Comparison of ENCODE assay signal across 16 cellular contexts in genomic region chr4:8553216-8553615, GRCh38. TPM values are rescaled to one million over a fixed set of nuclear protein-coding genes. Genes with fewer than 3 reads are reported as not detected.
DNase-seq lines count a peak whose midpoint lies in the region; ATAC-seq and TF ChIP-seq lines count a peak whose summit lies in the region.
"Had no signal": no experiment of that assay in that cellular context is flagged by ENCODE, and none has a peak within 500 bp of the region (broad histone marks: within the 10 kb centered on the region; RNA-seq: fewer than 3 reads in every experiment).

No MANE protein-coding gene starts in this region.

- H3K4me1 ChIP-seq in CD8-positive, alpha-beta T cell (ENCODE audit: insufficient read depth, low read length), result no peaks in the 10 kb centered on the region
- H3K4me1 ChIP-seq: HAP-1 had no signal

- H3K9me3 ChIP-seq in CD8-positive, alpha-beta T cell (ENCODE audit: low read length), result no peaks in the 10 kb centered on the region
- H3K9me3 ChIP-seq: Caco-2, HAP-1 had no signal

- no peak overlapping the region for H3K4me3 ChIP-seq in CD8-positive, alpha-beta T cell (ENCODE audit: low read depth, low read length)
- H3K4me3 ChIP-seq: GM23338, HAP-1 had no signal

- CTCF ChIA-PET in CD8-positive, alpha-beta T cell (lab: Charles Lee), result no interaction called here

- no peaks in the 10 kb centered on the region for H3K4me1 Mint-ChIP-seq in CD8-positive, alpha-beta T cell (ENCODE audit: low read depth)
- H3K4me1 Mint-ChIP-seq: CD14-positive monocyte; CD8-positive, alpha-beta memory T cell had no signal

- no peak for TF ChIP-seq CTCF in CD8-positive, alpha-beta T cell (IDR thresholded peaks at IDR 0.05)

- no peaks in the 10 kb centered on the region for H3K36me3 ChIP-seq in CD8-positive, alpha-beta T cell (ENCODE audit: insufficient read depth, low read length)
- H3K36me3 ChIP-seq: HAP-1 had no signal

- DNase-seq in 8988T (peak; percentile 10), RPMI8226 (peak; percentile 18), mesenteric fat pad (ENCODE audit: low spot score) (peak; percentile 72), germinal center (ENCODE audit: low spot score) (no peak)
- DNase-seq in CD8-positive, alpha-beta T cell, result no peak
- DNase-seq: Caco-2; CD8-positive, alpha-beta memory T cell; DMS53; KBM-7 had no signal

- H3K9me3 Mint-ChIP-seq in CD8-positive, alpha-beta T cell, result no peaks in the 10 kb centered on the region
- H3K9me3 Mint-ChIP-seq: CD8-positive, alpha-beta memory T cell; GM23338 had no signal

- no peaks in the 10 kb centered on the region for H3K36me3 Mint-ChIP-seq in CD8-positive, alpha-beta T cell
- H3K36me3 Mint-ChIP-seq: CD14-positive monocyte; CD8-positive, alpha-beta memory T cell had no signal

- no peaks in the 10 kb centered on the region for H3K27me3 Mint-ChIP-seq in CD8-positive, alpha-beta T cell (ENCODE audit: low read depth)

- POLR2A ChIA-PET in CD8-positive, alpha-beta T cell (lab: Charles Lee), result interaction anchor here (0.6 kb wide), 1 partner anchor 11 kb away, joined by 4 read pairs; no protein-coding TSS in a partner anchor

- H3K27ac Mint-ChIP-seq in CD8-positive, alpha-beta T cell, result peak overlapping the region; percentile 13
- H3K27ac Mint-ChIP-seq: CD14-positive monocyte; CD8-positive, alpha-beta memory T cell; GM23338 had no signal

- intact Hi-C loops in CD8-positive, alpha-beta T cell (cut with DNase I, micrococcal nuclease), result no loop called here

- H3K4me3 Mint-ChIP-seq in CD8-positive, alpha-beta T cell, result no peak overlapping the region
- H3K4me3 Mint-ChIP-seq: CD14-positive monocyte; CD8-positive, alpha-beta memory T cell; GM23338 had no signal

- H3K27ac ChIP-seq in CD8-positive, alpha-beta T cell (ENCODE audit: low read depth, low read length), result no peak overlapping the region
- H3K27ac ChIP-seq: HL-60 had no signal

- no peaks in the 10 kb centered on the region for H3K27me3 ChIP-seq in CD8-positive, alpha-beta T cell (ENCODE audit: insufficient read depth, low read length)

- ATAC-seq in CD8-positive, alpha-beta T cell, result no peak
- ATAC-seq in HG03045 (IDR thresholded peaks at IDR 0.05; ENCODE audit: unreplicated experiment) (no peak), GM19023 (IDR thresholded peaks at IDR 0.05; ENCODE audit: unreplicated experiment) (no peak)

RNA-seq across cellular contexts. Expression of gene GPR78, which starts 27.0 kb away (rescaled TPM):
- total RNA-seq in CD8-positive, alpha-beta T cell, result not detected
- total RNA-seq in mesenteric fat pad, result not detected
- total RNA-seq: A673; CD8-positive, alpha-beta memory T cell had no signal

RNA-seq across cellular contexts. Expression of gene CPZ, which starts 39.3 kb away (rescaled TPM):
- total RNA-seq in CD8-positive, alpha-beta T cell, result not detected
- total RNA-seq in mesenteric fat pad, result 9.7 TPM
- total RNA-seq: CD8-positive, alpha-beta memory T cell had no signal

Comparison
In these comparisons a context has a peak if more than half of its experiments do, and no peak if none do; other contexts are left out.
1. DNase-seq: peak in 8988T (single experiment), RPMI8226 (single experiment) and mesenteric fat pad (single experiment); none in CD8-positive, alpha-beta T cell (0 of 7) and germinal center (single experiment).
2. RNA of gene CPZ, which starts 39.3 kb away (total RNA-seq): 9.7 TPM in mesenteric fat pad (single experiment); not detected in CD8-positive, alpha-beta T cell; every median in the first group is over 10 times any median in the second.